Comparison of ENCODE assay signal across 25 cellular contexts in the genomic region with DNA sequence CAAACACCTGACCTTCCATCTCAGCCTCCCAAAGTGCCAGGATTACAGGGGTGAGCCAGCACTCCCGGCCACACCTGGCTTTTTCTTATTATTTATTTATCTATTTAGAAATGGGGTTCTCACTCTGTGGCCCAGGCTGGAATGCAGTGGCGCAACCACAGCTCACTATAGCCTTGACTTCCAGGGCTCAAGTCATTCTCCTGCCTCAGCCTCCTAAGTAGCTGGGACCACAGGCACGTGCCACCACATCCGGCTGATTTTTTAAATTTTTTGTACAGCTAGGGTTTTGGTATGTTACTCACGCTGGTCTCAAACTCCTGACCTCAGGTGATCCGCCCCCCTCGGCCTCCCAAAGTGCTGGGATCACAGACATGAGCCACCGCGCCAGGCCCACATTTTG. TPM values are rescaled to one million over a fixed set of nuclear protein-coding genes. Genes with fewer than 3 reads are reported as not detected.
"Had no signal": no experiment of that assay in that cellular context is flagged by ENCODE, and none has a peak within 500 bp of the region (broad histone marks: within the 10 kb centered on the region; RNA-seq: fewer than 3 reads in every experiment).

No MANE protein-coding gene starts in this region.

- H3K4me3 ChIP-seq: adrenal gland, pancreas, psoas muscle, right atrium auricular region, spleen, thyroid gland had no signal

- H3K9me3 ChIP-seq: adrenal gland, pancreas, psoas muscle, right atrium auricular region, spleen, thyroid gland had no signal

- H3K27me3 ChIP-seq: adrenal gland, pancreas, right atrium auricular region, thyroid gland had no signal

- H3K36me3 ChIP-seq: adrenal gland, pancreas, right atrium auricular region, spleen, thyroid gland had no signal

- H3K27ac ChIP-seq: adrenal gland, pancreas, psoas muscle, right atrium auricular region, spleen, thyroid gland had no signal

- ATAC-seq: activated CD4-positive, alpha-beta T cell treated with anti-CD3 and anti-CD28 coated beads for 36 hours; activated T-helper 17 cell treated with anti-CD3 and anti-CD28 coated beads, Interleukin-2, amount 50 U/mL, for 72 hours; esophagus mucosa; pancreas; psoas muscle; stimulated activated naive CD8-positive, alpha-beta T cell treated with anti-CD3 and anti-CD28 coated beads, Interleukin-15, Interleukin-2, amounts not matched to agents 100 U/mL and 50 U/mL, for 24 hours had no signal

- DNase-seq: activated B cell treated with CpG ODN at 0.5 μM for 24 hours; activated CD4-positive, alpha-beta T cell treated with anti-CD3 and anti-CD28 coated beads for 36 hours; activated CD4-positive, alpha-beta T cell treated with anti-CD3 and anti-CD28 coated beads, Interleukin-2, amount 50 U/mL, for 4 hours; activated CD8-positive, alpha-beta memory T cell treated with anti-CD3 and anti-CD28 coated beads for 24 hours; activated CD8-positive, alpha-beta memory T cell treated with anti-CD3 and anti-CD28 coated beads, Interleukin-2, amount 50 U/mL, for 4 hours; activated T-cell treated with anti-CD3 and anti-CD28 coated beads, Interleukin-2, amount 50 U/mL, for 24 hours; adrenal gland; central memory CD4-positive, alpha-beta T cell; dermis blood vessel endothelial cell; effector memory CD4-positive, alpha-beta T cell; head of caudate nucleus; pancreas; psoas muscle; spleen; stimulated activated CD4-positive, alpha-beta T cell treated with anti-CD3 and anti-CD28 coated beads, Interleukin-4, amount 100 ng/mL, for 24 hours; stimulated activated naive CD8-positive, alpha-beta T cell treated with anti-CD3 and anti-CD28 coated beads, Interleukin-15, Interleukin-2, amounts not matched to agents 100 U/mL and 50 U/mL, for 24 hours; T-helper 9 cell; thyroid gland had no signal

RNA-seq across cellular contexts. Expression of a gene that starts 56.9 kb away (rescaled TPM):
- total RNA-seq: activated B cell treated with CpG ODN at 0.5 μM for 24 hours; activated CD4-positive, alpha-beta T cell treated with anti-CD3 and anti-CD28 coated beads for 36 hours; activated T-helper 17 cell treated with anti-CD3 and anti-CD28 coated beads, Interleukin-2, amount 50 U/mL, for 72 hours; adrenal gland; dermis blood vessel endothelial cell; esophagus mucosa; frontal cortex; liver; pancreas; psoas muscle; right atrium auricular region; spleen; subcutaneous adipose tissue; thyroid gland; ureter had no signal
- polyA plus RNA-seq: adrenal gland, liver, pancreas, spleen had no signal
